ENCODE assay signal across 1 cellular context in the genomic region with DNA sequence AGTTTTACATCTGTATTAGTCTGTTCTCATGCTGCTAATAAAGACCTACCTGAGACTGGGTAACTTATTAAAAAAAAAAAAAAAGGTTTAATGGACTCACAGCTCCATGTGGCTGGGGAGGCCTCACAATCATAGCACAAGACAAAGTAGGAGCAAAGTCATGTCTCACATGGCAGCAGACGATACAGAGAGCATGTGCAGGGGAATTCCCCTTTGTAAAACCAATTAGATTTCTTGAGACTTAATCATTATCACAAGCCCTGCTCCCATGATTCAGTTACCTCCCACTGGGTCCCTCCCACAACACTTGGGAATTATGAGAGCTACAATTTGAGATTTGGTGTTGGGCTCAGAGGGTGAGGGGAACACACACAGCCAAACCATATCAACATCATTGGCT.
TF ChIP-seq lines count a peak whose summit lies in the region.

No MANE protein-coding gene starts in this region.

TF ChIP-seq in SK-N-SH treated with all-trans-retinoic acid at 6 μM for 48 hours, 23 proteins besides CTCF, POLR2A, EP300 and RAD21 (continued from another document):
- no peak for TF ChIP-seq PPARA (CRISPR knock-in tag; IDR thresholded peaks at IDR 0.05; ENCODE audit: borderline replicate concordance)
TF ChIP-seq in SK-N-SH treated with all-trans-retinoic acid at 6 μM for 48 hours: peak in this region for 0.
